11 cellular contexts compared by ENCODE assay signal in the genomic region with DNA sequence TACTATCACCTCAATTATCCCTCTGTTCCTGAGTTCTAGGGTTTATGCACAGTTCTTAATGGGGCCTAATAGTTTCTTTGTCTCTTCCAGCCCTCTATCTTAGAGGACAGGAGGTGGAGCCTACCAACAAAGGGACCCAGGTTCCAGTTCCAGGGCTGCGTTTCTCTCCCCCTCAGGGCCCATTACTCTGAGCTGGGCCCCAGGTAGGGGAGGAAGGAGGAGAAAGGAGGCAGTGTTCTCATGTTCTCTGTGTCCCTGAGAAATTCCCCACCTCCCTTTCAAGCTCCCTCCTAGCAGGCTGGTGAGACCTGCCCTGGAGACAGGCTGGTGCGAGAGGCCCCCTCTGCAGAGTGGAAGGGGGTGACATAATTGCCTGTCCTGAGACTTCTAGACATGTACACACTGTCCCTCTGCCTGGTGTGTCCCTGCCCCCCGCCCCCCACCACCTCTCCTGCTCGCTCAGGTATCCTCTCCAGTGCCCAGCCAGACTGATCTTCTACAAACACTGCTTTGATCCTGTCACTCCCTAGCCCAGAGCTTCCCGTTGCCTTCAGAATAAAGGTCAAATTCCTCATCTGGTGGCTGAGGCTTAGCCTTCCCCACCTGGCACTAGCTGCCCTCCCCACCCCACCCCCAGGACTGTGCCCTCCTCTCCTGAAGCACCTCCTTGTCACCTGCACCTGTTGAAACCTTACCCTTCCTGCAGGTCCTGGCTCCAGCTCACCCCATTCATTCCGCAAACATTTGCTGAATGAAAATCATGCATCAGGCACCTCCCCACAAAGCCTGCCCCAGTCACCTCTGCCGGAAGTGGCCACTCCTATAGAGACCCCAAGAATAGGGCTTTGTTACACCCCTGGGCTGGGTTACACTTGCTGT. TPM values are rescaled to one million over a fixed set of nuclear protein-coding genes. Genes with fewer than 3 reads are reported as not detected.
DNase-seq lines count a peak whose midpoint lies in the region; ATAC-seq and TF ChIP-seq lines count a peak whose summit lies in the region.
"Had no signal": no experiment of that assay in that cellular context is flagged by ENCODE, and none has a peak within 500 bp of the region (broad histone marks: within the 10 kb centered on the region; RNA-seq: fewer than 3 reads in every experiment).

No MANE protein-coding gene starts in this region.

- peak overlapping the region; percentile 99 for H2BK120ac ChIP-seq in IMR-90 (ENCODE audit: low read depth, low read length)

- no peak overlapping the region for H3K4me3 Mint-ChIP-seq in activated naive CD8-positive, alpha-beta T cell treated with anti-CD3 and anti-CD28 coated beads, Interleukin-2, amount 50 U/mL, for 24 hours
- H3K4me3 Mint-ChIP-seq: B cell; stimulated activated naive CD8-positive, alpha-beta T cell treated with anti-CD3 and anti-CD28 coated beads, Interleukin-15, Interleukin-2, amounts not matched to agents 100 ng/mL and 50 ng/mL, for 24 hours had no signal

- CTCF ChIA-PET in IMR-90 (lab: Yijun Ruan, JAX) (interaction anchor here (0.7 to 1.1 kb wide), 2 partner anchors 10 to 51 kb away, joined by 3 read pairs; no protein-coding TSS in a partner anchor), RWPE1 (lab: Yijun Ruan, JAX) (interaction anchor here (0.6 to 1.5 kb wide), 3 partner anchors 20 to 54 kb away, joined by 4 to 9 read pairs (median 5); no protein-coding TSS in a partner anchor)

- H3K4me1 ChIP-seq in IMR-90 (ENCODE audit: control insufficient read depth, insufficient read depth, low read length) = peaks cover 33% of the 10 kb centered on the region

- no peak overlapping the region for H3K4me3 ChIP-seq in IMR-90 (ENCODE audit: insufficient read depth, low read depth, low read length)

- H3K27me3 ChIP-seq in IMR-90 (ENCODE audit: control insufficient read depth, insufficient read depth, low read length) = no peaks in the 10 kb centered on the region

- H3K56ac ChIP-seq in IMR-90 (ENCODE audit: extremely low read depth, insufficient read depth, low read length) = peak overlapping the region; percentile 82

- H4K20me1 ChIP-seq in IMR-90 (ENCODE audit: insufficient read depth, low read length) = no peaks in the 10 kb centered on the region

- H3K4me2 ChIP-seq in IMR-90 (ENCODE audit: low read depth, low read length) = no peak overlapping the region

- peak overlapping the region; percentile 88 for H3K27ac ChIP-seq in IMR-90 (ENCODE audit: insufficient read depth, low read length)
- H3K27ac ChIP-seq in RWPE1 = peak overlapping the region; percentile 82

- peak overlapping the region; percentile 97 for H2AK9ac ChIP-seq in IMR-90 (replicated peaks; ENCODE audit: low read depth, low read length, poor library complexity)

- H2AK5ac ChIP-seq in IMR-90 (ENCODE audit: low read depth, low read length) = peak overlapping the region; percentile 80

- no peaks in the 10 kb centered on the region for H3K4me1 Mint-ChIP-seq in activated naive CD8-positive, alpha-beta T cell treated with anti-CD3 and anti-CD28 coated beads, Interleukin-2, amount 50 U/mL, for 24 hours
- H3K4me1 Mint-ChIP-seq: B cell had no signal

- H4K91ac ChIP-seq in IMR-90 (ENCODE audit: insufficient read depth, low read depth, low read length) = peak overlapping the region; percentile 98

- H2BK5ac ChIP-seq in IMR-90 (ENCODE audit: low read depth, low read length, poor library complexity, severe bottlenecking) = peak overlapping the region; percentile 97

- H3K9ac ChIP-seq in IMR-90 (ENCODE audit: low read depth, low read length) = 0 out of 2 replicates have a peak overlapping the region, but pooled peaks have one; percentile 4

- no peaks in the 10 kb centered on the region for H3K9me3 ChIP-seq in IMR-90 (ENCODE audit: control insufficient read depth, insufficient read depth, low read length)

- peak overlapping the region; percentile 90 for H3K23ac ChIP-seq in IMR-90 (ENCODE audit: low read depth, low read length)

- peak overlapping the region; percentile 99 for H3K4ac ChIP-seq in IMR-90 (ENCODE audit: low read depth, low read length)

- POLR2A ChIA-PET in IMR-90 (lab: Charles Lee; ENCODE audit: unreplicated experiment) = no interaction called here
- POLR2A ChIA-PET in RWPE1 (lab: Yijun Ruan, JAX; ENCODE audit: low non-redundant PET) = interaction anchor here (2.0 kb wide), 1 partner anchor 23 kb away, joined by 8 read pairs; a partner anchor contains a TSS

- no peaks in the 10 kb centered on the region for H3K36me3 Mint-ChIP-seq in activated naive CD8-positive, alpha-beta T cell treated with anti-CD3 and anti-CD28 coated beads, Interleukin-2, amount 50 U/mL, for 24 hours (ENCODE audit: low read depth)

- H3K18ac ChIP-seq in IMR-90 (ENCODE audit: low read depth, low read length) = peak overlapping the region; percentile 55

- no peak overlapping the region for H3K27ac Mint-ChIP-seq in activated naive CD8-positive, alpha-beta T cell treated with anti-CD3 and anti-CD28 coated beads, Interleukin-2, amount 50 U/mL, for 24 hours
- H3K27ac Mint-ChIP-seq: B cell; stimulated activated naive CD8-positive, alpha-beta T cell treated with anti-CD3 and anti-CD28 coated beads, Interleukin-15, Interleukin-2, amounts not matched to agents 100 ng/mL and 50 ng/mL, for 24 hours had no signal

- WGBS in IMR-90 (ENCODE audit: extremely low coverage in 2 of 2, insufficient read length in 1 of 2), 2 experiments = 58% methylated on average over 3 of the region's 7 CpGs; no CpG with 5 or more reads in 1 of the 2 experiments

- dilution Hi-C loops in IMR-90 (cut with HindIII; ENCODE audit: low sequenced_read_pairs, unreplicated experiment) = no loop called here

- H3K36me3 ChIP-seq in IMR-90 (ENCODE audit: control insufficient read depth, insufficient read depth, low read length) = no peaks in the 10 kb centered on the region

- peak overlapping the region; percentile 37 to 70 for H4K8ac ChIP-seq in IMR-90 (ENCODE audit: low read depth in 2 of 2, low read length in 2 of 2)

- H4K5ac ChIP-seq in IMR-90 (ENCODE audit: low read depth, low read length) = peak overlapping the region; percentile 17; the same call in 1 of the 2 replicates

- H2AFZ ChIP-seq in IMR-90 (replicated peaks; ENCODE audit: low read length, poor library complexity) = peak overlapping the region; percentile 88

- peak; percentile 77 for DNase-seq in A172 (ENCODE audit: low spot score)
- no peak for DNase-seq in IMR-90
- no peak for DNase-seq in RWPE1 (ENCODE audit: low spot score)
- DNase-seq in kidney tubule cell (ENCODE audit: low spot score) = peak; percentile 90
- no peak for DNase-seq in activated naive CD4-positive, alpha-beta T cell treated with anti-CD3 and anti-CD28 coated beads, Interleukin-2, amount 50 U/mL, for 16 hours
- no peak for DNase-seq in activated naive CD8-positive, alpha-beta T cell treated with anti-CD3 and anti-CD28 coated beads, Interleukin-2, amount 50 U/mL, for 24 hours
- no peak for DNase-seq in DMS 273 treated with DMSO at 0.1 percent for 48 hours (lab: John Stamatoyannopoulos, UW)
- DNase-seq: activated CD4-positive, alpha-beta T cell treated with anti-CD3 and anti-CD28 coated beads for 4 hours had no signal

- intact Hi-C loops in IMR-90 (cut with micrococcal nuclease) = no loop called here

- peak overlapping the region; percentile 93 for H2BK20ac ChIP-seq in IMR-90 (ENCODE audit: low read depth, low read length)

- in situ Hi-C loops in IMR-90 (cut with MboI; ENCODE audit: low sequenced_read_pairs) = no loop called here

- H3K9me1 ChIP-seq in IMR-90 (ENCODE audit: insufficient read depth, low read length) = peaks cover 38% of the 10 kb centered on the region

- peak overlapping the region; percentile 64 for H2BK15ac ChIP-seq in IMR-90 (ENCODE audit: low read depth, low read length)

- H3K79me1 ChIP-seq in IMR-90 (ENCODE audit: low read depth in 1 of 2, low read length in 2 of 2) = peaks cover 0 to 16% of the 10 kb centered on the region in 2 experiments; a peak in 2 of 4 replicates

- ATAC-seq in IMR-90 (ENCODE audit: low read depth) = no peak
- no peak for ATAC-seq in GM19397 (IDR thresholded peaks at IDR 0.05; ENCODE audit: unreplicated experiment)
- ATAC-seq in activated naive CD8-positive, alpha-beta T cell treated with anti-CD3 and anti-CD28 coated beads, Interleukin-2, amount 50 U/mL, for 24 hours = no peak

- TF ChIP-seq RAD21 in IMR-90 (IDR thresholded peaks at IDR 0.05; ENCODE audit: low read length) = no peak

- H3K27me3 Mint-ChIP-seq in activated naive CD8-positive, alpha-beta T cell treated with anti-CD3 and anti-CD28 coated beads, Interleukin-2, amount 50 U/mL, for 24 hours = peaks cover 6% of the 10 kb centered on the region
- H3K27me3 Mint-ChIP-seq: stimulated activated naive CD8-positive, alpha-beta T cell treated with anti-CD3 and anti-CD28 coated beads, Interleukin-15, Interleukin-2, amounts not matched to agents 100 ng/mL and 50 ng/mL, for 24 hours had no signal

- no peak for TF ChIP-seq CTCF in IMR-90 (conservative IDR thresholded peaks at IDR 0.05; ENCODE audit: low read depth, low read length)
- no peak for TF ChIP-seq CTCF in RWPE1 (conservative IDR thresholded peaks at IDR 0.05; ENCODE audit: low read depth)

- TF ChIP-seq POLR2A in IMR-90 (IDR thresholded peaks at IDR 0.05; ENCODE audit: low read depth, low read length) = no peak

- peak overlapping the region; percentile 84 for H3K14ac ChIP-seq in IMR-90 (replicated peaks; ENCODE audit: low read depth, low read length)

- no TSS peak for BruUV-seq in IMR-90 (replicated peaks; lab: Mats Ljungman, UMichigan)

- H3K9me3 Mint-ChIP-seq in activated naive CD8-positive, alpha-beta T cell treated with anti-CD3 and anti-CD28 coated beads, Interleukin-2, amount 50 U/mL, for 24 hours = no peaks in the 10 kb centered on the region
- H3K9me3 Mint-ChIP-seq: stimulated activated naive CD8-positive, alpha-beta T cell treated with anti-CD3 and anti-CD28 coated beads, Interleukin-15, Interleukin-2, amounts not matched to agents 100 ng/mL and 50 ng/mL, for 24 hours had no signal

RNA-seq across cellular contexts. Expression of a gene that starts 21.1 kb away (rescaled TPM):
- 287 and 407 TPM in 2 replicates for total RNA-seq in A172 (2014; rRNA removed; shearing (Covaris generic))
- total RNA-seq in IMR-90 (2012; rRNA removed) = 10.9 and 14.2 TPM in 2 replicates
- polyA plus RNA-seq in IMR-90 (2012; rRNA removed) = 38.6 and 39.3 TPM in 2 replicates
- polyA plus RNA-seq in IMR-90 (2012; cell fraction: cytosol; rRNA removed) = 30.9 and 49.3 TPM in 2 replicates
- 26.9 and 31.3 TPM in 2 replicates for polyA plus RNA-seq in IMR-90 (2012; cell fraction: nucleus; rRNA removed; ENCODE audit: low replicate concordance)

RNA-seq across cellular contexts. Expression of a gene that starts 23.0 kb away (rescaled TPM):
- total RNA-seq in A172 (2014; rRNA removed; shearing (Covaris generic)) = 1,324 and 2,186 TPM in 2 replicates
- 465 and 488 TPM in 2 replicates for total RNA-seq in IMR-90 (2012; rRNA removed)
- 272 and 287 TPM in 2 replicates for polyA plus RNA-seq in IMR-90 (2012; rRNA removed)
- polyA plus RNA-seq in IMR-90 (2012; cell fraction: cytosol; rRNA removed) = 215 and 331 TPM in 2 replicates
- 179 and 252 TPM in 2 replicates for polyA plus RNA-seq in IMR-90 (2012; cell fraction: nucleus; rRNA removed; ENCODE audit: low replicate concordance)

Comparison
In these comparisons a context has a peak if more than half of its experiments do, and no peak if none do; other contexts are left out.
1. DNase-seq: peak in A172 (single experiment) and kidney tubule cell (single experiment); none in IMR-90 (single experiment), RWPE1 (single experiment), activated naive CD4-positive, alpha-beta T cell treated with anti-CD3 and anti-CD28 coated beads, Interleukin-2, amount 50 U/mL, for 16 hours (single experiment), activated naive CD8-positive, alpha-beta T cell treated with anti-CD3 and anti-CD28 coated beads, Interleukin-2, amount 50 U/mL, for 24 hours (single experiment) and DMS 273 treated with DMSO at 0.1 percent for 48 hours (single experiment).
2. RNA of a gene that starts 21.1 kb away (total RNA-seq): 287 to 407 TPM in A172; 10.9 to 14.2 TPM in IMR-90; every median in the first group is over 10 times any median in the second.